Comparison of ENCODE assay signal across 8 cellular contexts in the genomic region with DNA sequence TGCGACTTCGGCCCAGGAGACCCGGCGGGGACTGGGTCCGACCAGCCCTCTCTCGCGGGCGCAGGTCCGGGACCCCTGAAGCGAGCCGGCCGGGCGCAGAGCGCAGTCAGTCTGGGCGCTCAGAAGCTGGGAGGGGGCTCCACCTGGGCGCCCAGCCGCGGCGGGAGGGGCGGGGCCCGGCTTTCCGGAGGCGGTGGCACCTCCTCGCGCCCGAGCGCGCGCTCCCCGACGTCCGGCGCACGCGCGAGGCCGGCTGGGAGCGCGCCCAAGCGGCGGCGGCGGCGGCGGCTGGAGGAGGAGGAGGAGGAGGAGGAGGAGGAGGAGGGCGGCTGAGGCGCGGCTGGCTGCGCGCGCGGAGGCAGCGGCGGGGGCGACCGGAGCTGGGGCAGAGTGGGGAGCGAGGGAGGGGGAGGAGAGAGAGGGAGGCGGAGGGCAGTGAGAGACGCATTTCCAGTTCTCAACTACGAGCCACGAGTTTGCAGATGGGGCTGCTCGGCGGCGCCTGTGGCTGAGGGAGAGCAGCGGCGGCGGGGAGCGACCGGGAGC. TPM values are rescaled to one million over a fixed set of nuclear protein-coding genes. Genes with fewer than 3 reads are reported as not detected.
DNase-seq lines count a peak whose midpoint lies in the region; TF ChIP-seq lines count a peak whose summit lies in the region.

A gene with protein sequence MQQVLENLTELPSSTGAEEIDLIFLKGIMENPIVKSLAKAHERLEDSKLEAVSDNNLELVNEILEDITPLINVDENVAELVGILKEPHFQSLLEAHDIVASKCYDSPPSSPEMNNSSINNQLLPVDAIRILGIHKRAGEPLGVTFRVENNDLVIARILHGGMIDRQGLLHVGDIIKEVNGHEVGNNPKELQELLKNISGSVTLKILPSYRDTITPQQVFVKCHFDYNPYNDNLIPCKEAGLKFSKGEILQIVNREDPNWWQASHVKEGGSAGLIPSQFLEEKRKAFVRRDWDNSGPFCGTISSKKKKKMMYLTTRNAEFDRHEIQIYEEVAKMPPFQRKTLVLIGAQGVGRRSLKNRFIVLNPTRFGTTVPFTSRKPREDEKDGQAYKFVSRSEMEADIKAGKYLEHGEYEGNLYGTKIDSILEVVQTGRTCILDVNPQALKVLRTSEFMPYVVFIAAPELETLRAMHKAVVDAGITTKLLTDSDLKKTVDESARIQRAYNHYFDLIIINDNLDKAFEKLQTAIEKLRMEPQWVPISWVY (plus strand): TSS at position 445 of the 546 bp plus-strand sequence. CDS start 50,216 bp downstream, outside the sequence.

- H3K4me2 ChIP-seq in H9 (ENCODE audit: insufficient read depth, insufficient read length, low read length): peak within 1 kb of the TSS; percentile 74

- TF ChIP-seq POLR2A in prostate gland (IDR thresholded peaks at IDR 0.05): peak; percentile 12

- H3K56ac ChIP-seq in H9 (ENCODE audit: insufficient read length, low read depth, low read length): no peak within 1 kb of the TSS

- no peak within 1 kb of the TSS for H2BK12ac ChIP-seq in H9 (ENCODE audit: insufficient read length, low read depth, low read length)

- H3K9me3 Mint-ChIP-seq in H9: peaks cover 0 to 3% of the 10 kb centered on the region in 2 experiments; a peak in 2 of 5 replicates

- no peak within 1 kb of the TSS for H2BK20ac ChIP-seq in H9 (ENCODE audit: low read depth, low read length, poor library complexity, severe bottlenecking)

- H3K23me2 ChIP-seq in H9 (ENCODE audit: insufficient read length, low read depth, low read length, poor library complexity, severe bottlenecking): peaks cover 11% of the 10 kb centered on the region

- peak within 1 kb of the TSS; percentile 70 for H3K18ac ChIP-seq in H9 (ENCODE audit: insufficient read length, low read depth, low read length)

- H3K4me3 ChIP-seq in MG63 (peak within 1 kb of the TSS; percentile 87), left ventricle myocardium inferior (peak within 1 kb of the TSS; percentile 84), prostate gland (peak within 1 kb of the TSS; percentile 67 to 77), urinary bladder (ENCODE audit: low read depth, low read length) (peak within 1 kb of the TSS; percentile 78)

- H2BK15ac ChIP-seq in H9 (ENCODE audit: low read depth, low read length): no peak within 1 kb of the TSS

- H2AFZ ChIP-seq in H9 (ENCODE audit: low read length): peak within 1 kb of the TSS; percentile 60

- peak within 1 kb of the TSS; percentile 81 to 91 (median 90) for H3K27ac Mint-ChIP-seq in H9

- no peaks in the 10 kb centered on the region for H3K36me3 ChIP-seq in MG63
- no peaks in the 10 kb centered on the region for H3K36me3 ChIP-seq in left ventricle myocardium inferior
- H3K36me3 ChIP-seq in prostate gland: no peaks in the 10 kb centered on the region
- no peaks in the 10 kb centered on the region for H3K36me3 ChIP-seq in urinary bladder (ENCODE audit: insufficient read depth)

- H3K27ac ChIP-seq in H9 (ENCODE audit: insufficient read length, low read depth, low read length) (no peak within 1 kb of the TSS), left ventricle myocardium inferior (replicated peaks) (peak within 1 kb of the TSS; percentile 74), prostate gland (peak within 1 kb of the TSS; percentile 82 to 89), urinary bladder (ENCODE audit: low read depth) (no peak within 1 kb of the TSS)

- peak within 1 kb of the TSS; percentile 66 for H3K9ac ChIP-seq in H9 (ENCODE audit: extremely low read depth, insufficient read length, low read length)

- intact Hi-C loops in left ventricle myocardium inferior (cut with micrococcal nuclease) (no loop called here), prostate gland (cut with DNase I) (no loop called here)

- no peak within 1 kb of the TSS for H4K5ac ChIP-seq in H9 (ENCODE audit: insufficient read length, low read depth, low read length)

- H3K9me3 ChIP-seq in H9 (ENCODE audit: control insufficient read depth, low read depth, low read length): no peaks in the 10 kb centered on the region
- no peaks in the 10 kb centered on the region for H3K9me3 ChIP-seq in MG63
- no peaks in the 10 kb centered on the region for H3K9me3 ChIP-seq in left ventricle myocardium inferior (replicated peaks)
- H3K9me3 ChIP-seq in prostate gland: no peaks in the 10 kb centered on the region

- H3T11ph ChIP-seq in H9 (ENCODE audit: low read length): no peak within 1 kb of the TSS

- no peak within 1 kb of the TSS for H2BK5ac ChIP-seq in H9 (ENCODE audit: insufficient read length, low read length)

- H2BK120ac ChIP-seq in H9 (ENCODE audit: low read depth, low read length, poor library complexity, severe bottlenecking): peak within 1 kb of the TSS; percentile 83

- H4K20me1 ChIP-seq in H9 (ENCODE audit: control insufficient read depth, insufficient read depth, insufficient read length): no peaks in the 10 kb centered on the region

- peaks cover 60 to 71% of the 10 kb centered on the region in 2 experiments for H3K4me1 Mint-ChIP-seq in H9

- H3K23ac ChIP-seq in H9 (ENCODE audit: insufficient read length, low read depth, low read length): no peak within 1 kb of the TSS

- TF ChIP-seq CTCF in H9 (conservative IDR thresholded peaks at IDR 0.05) (no peak), left ventricle myocardium inferior (IDR thresholded peaks at IDR 0.05; ENCODE audit: borderline replicate concordance) (no peak), prostate gland (IDR thresholded peaks at IDR 0.05) (no peak)

- DNase-seq in GM04504 (ENCODE audit: low read depth): peak; percentile 40
- DNase-seq in H9: peak; percentile 84
- DNase-seq in MG63: peak; percentile 83
- DNase-seq in T follicular helper cell (ENCODE audit: low read depth): peak; percentile 69
- DNase-seq in amniotic epithelial cell (ENCODE audit: low read depth): peak; percentile 75
- peak; percentile 67 for DNase-seq in left ventricle myocardium inferior
- peak; percentile 63 for DNase-seq in prostate gland (ENCODE audit: low spot score)

- H3K79me2 ChIP-seq in H9 (ENCODE audit: insufficient read depth, low read length): peaks cover 20% of the 10 kb centered on the region; the same call in 1 of the 2 replicates

- no peaks in the 10 kb centered on the region for H3K79me1 ChIP-seq in H9 (ENCODE audit: insufficient read depth, low read depth, low read length, poor library complexity, severe bottlenecking)

- H2AK5ac ChIP-seq in H9 (ENCODE audit: insufficient read length, low read length): no peak within 1 kb of the TSS

- no CpG with 5 or more reads among the region's 69 CpGs for WGBS in H9 (ENCODE audit: extremely low coverage, insufficient read length, low lambda C conversion rate)
- WGBS in prostate gland: under 1% methylated on average over 46 of the region's 69 CpGs
- under 1% methylated on average over 50 of the region's 69 CpGs for WGBS in urinary bladder

- no peak within 1 kb of the TSS for H4K91ac ChIP-seq in H9 (ENCODE audit: insufficient read length, low read depth, low read length)

- H3K36me3 Mint-ChIP-seq in H9 (ENCODE audit: insufficient read depth in 1 of 3, low read depth in 3 of 3): peaks cover 0 to 4% (median 0%) of the 10 kb centered on the region in 3 experiments; a peak in 3 of 7 replicates

- peak within 1 kb of the TSS; percentile 82 for H3K14ac ChIP-seq in H9 (ENCODE audit: insufficient read depth, low read length)

- H3K27me3 ChIP-seq in H9 (ENCODE audit: insufficient read depth, low read length) (no peaks in the 10 kb centered on the region; the same call in 1 of the 2 replicates), MG63 (peaks cover 8% of the 10 kb centered on the region), left ventricle myocardium inferior (ENCODE audit: low read depth) (peaks cover 40% of the 10 kb centered on the region), prostate gland (replicated peaks; ENCODE audit: insufficient read depth) (no peaks in the 10 kb centered on the region)

- no peak within 1 kb of the TSS; the same call in 1 of the 2 replicates for H3K4ac ChIP-seq in H9 (ENCODE audit: low read depth, low read length)

- H3K4me3 Mint-ChIP-seq in H9: peak within 1 kb of the TSS; percentile 93 to 99

- H4K8ac ChIP-seq in H9 (replicated peaks; ENCODE audit: insufficient read length, low read depth, low read length): no peak within 1 kb of the TSS

- H3K4me1 ChIP-seq in H9 (ENCODE audit: insufficient read depth, low read length) (peaks cover 12% of the 10 kb centered on the region; the same call in 1 of the 2 replicates), left ventricle myocardium inferior (peaks cover 17% of the 10 kb centered on the region), prostate gland (replicated peaks) (peaks cover 4% of the 10 kb centered on the region), urinary bladder (ENCODE audit: insufficient read depth) (no peaks in the 10 kb centered on the region)

- H3K27me3 Mint-ChIP-seq in H9 (ENCODE audit: low read depth): peaks cover 27% of the 10 kb centered on the region

RNA-seq across cellular contexts. Expression of the gene that starts here (rescaled TPM):
- total RNA-seq in H9 (2021) (47.4 and 63.1 TPM in 2 replicates), left ventricle myocardium inferior (7.1 TPM), prostate gland (10 to 100 TPM; 13.3 to 20.4 TPM), urinary bladder (31.8 TPM)
- 31.9 and 40.6 TPM in 2 replicates for total RNA-seq in MG63 (2014; rRNA removed; shearing (Covaris generic); ENCODE audit: low replicate concordance)
- 2.6 TPM for polyA plus RNA-seq in urinary bladder

Comparison
In these comparisons a context has a peak if more than half of its experiments do, and no peak if none do; other contexts are left out.
1. H3K27ac ChIP-seq: peak in left ventricle myocardium inferior (single experiment) and prostate gland (2 of 2); none in H9 (single experiment) and urinary bladder (single experiment).
2. Peak in every context shown above with its lines, with median percentiles within 50 percentile points of each other: DNase-seq and H3K4me3 ChIP-seq.